ENCODE assay signal across 8 cellular contexts in genomic region chr7:138875794-138876193, GRCh38.
DNase-seq lines count a peak whose midpoint lies in the region; ATAC-seq, FAIRE-seq and TF ChIP-seq lines count a peak whose summit lies in the region.

No MANE protein-coding gene starts in this region.

- H3K36me3 Mint-ChIP-seq in activated naive CD8-positive, alpha-beta T cell treated with anti-CD3 and anti-CD28 coated beads, Interleukin-2, amount 10 ng/mL, durations not matched to agents 7 days and 5 days, result no peaks in the 10 kb centered on the region

- POLR2A ChIA-PET in activated naive CD8-positive, alpha-beta T cell treated with anti-CD3 and anti-CD28 coated beads, Interleukin-2, amount 10 ng/mL, durations not matched to agents 7 days and 5 days (lab: Charles Lee), result no interaction called here

- peaks cover 18% of the 10 kb centered on the region for H3K4me1 Mint-ChIP-seq in activated naive CD8-positive, alpha-beta T cell treated with anti-CD3 and anti-CD28 coated beads, Interleukin-2, amount 10 ng/mL, durations not matched to agents 7 days and 5 days

- H3K9ac ChIP-seq in kidney (ENCODE audit: low read length in 2 of 2), result no peak overlapping the region

- peaks cover 4 to 13% of the 10 kb centered on the region in 2 donors for H3K36me3 ChIP-seq in kidney (ENCODE audit: control insufficient read depth in 1 of 2, insufficient read depth in 2 of 2, low read length in 2 of 2)

- no peaks in the 10 kb centered on the region for H3K9me3 Mint-ChIP-seq in activated naive CD8-positive, alpha-beta T cell treated with anti-CD3 and anti-CD28 coated beads, Interleukin-2, amount 10 ng/mL, durations not matched to agents 7 days and 5 days

- DNase-seq in EH (ENCODE audit: low read depth) (peak; percentile 89), T-helper 9 cell (peak; percentile 31), NCI-H187 (lab: John Stamatoyannopoulos, UW) (no peak), Right ventricle myocardium superior (no peak), kidney (no peak)
- peak; percentile 47 for DNase-seq in activated naive CD8-positive, alpha-beta T cell treated with anti-CD3 and anti-CD28 coated beads, Interleukin-2, amount 10 ng/mL, durations not matched to agents 7 days and 5 days
- peak; percentile 31 to 50 (median 49) for DNase-seq in stimulated activated CD4-positive, alpha-beta T cell treated with anti-CD3 and anti-CD28 coated beads, Interleukin-12 subunit alpha, Interleukin-12 subunit beta, amount 100 ng/mL, for 48 hours (ENCODE audit: low read depth in 2 of 3, low spot score in 1 of 3)

- peak; percentile 99 for ATAC-seq in activated naive CD8-positive, alpha-beta T cell treated with anti-CD3 and anti-CD28 coated beads, Interleukin-2, amount 10 ng/mL, durations not matched to agents 7 days and 5 days (ENCODE audit: low read depth)
- ATAC-seq in Right ventricle myocardium superior (ENCODE audit: poor library complexity), result no peak
- ATAC-seq in GM19023 (IDR thresholded peaks at IDR 0.05; ENCODE audit: unreplicated experiment), result no peak

- H3K4me3 ChIP-seq in kidney (ENCODE audit: low read length in 2 of 2), result no peak overlapping the region

- TF ChIP-seq CTCF in kidney (IDR thresholded peaks at IDR 0.05; ENCODE audit: borderline replicate concordance, extremely low read depth, insufficient read depth), result no peak

- H3K27ac Mint-ChIP-seq in activated naive CD8-positive, alpha-beta T cell treated with anti-CD3 and anti-CD28 coated beads, Interleukin-2, amount 10 ng/mL, durations not matched to agents 7 days and 5 days, result no peak overlapping the region

- no peaks in the 10 kb centered on the region for H3K4me1 ChIP-seq in kidney (ENCODE audit: control insufficient read depth in 1 of 2, insufficient read depth in 1 of 2, low read depth in 1 of 2, low read length in 2 of 2)

- no peaks in the 10 kb centered on the region for H3K9me3 ChIP-seq in kidney (ENCODE audit: control insufficient read depth in 1 of 2, low read length in 2 of 2)

- H3K4me3 Mint-ChIP-seq in activated naive CD8-positive, alpha-beta T cell treated with anti-CD3 and anti-CD28 coated beads, Interleukin-2, amount 10 ng/mL, durations not matched to agents 7 days and 5 days, result no peak overlapping the region

- no peaks in the 10 kb centered on the region for H3K27me3 Mint-ChIP-seq in activated naive CD8-positive, alpha-beta T cell treated with anti-CD3 and anti-CD28 coated beads, Interleukin-2, amount 10 ng/mL, durations not matched to agents 7 days and 5 days

- intact Hi-C loops in Right ventricle myocardium superior (cut with DNase I), result no loop called here
- intact Hi-C loops in kidney (cut with DNase I), result no loop called here

- no peak for FAIRE-seq in kidney (lab: Jason Lieb, UNC)

- H3K27ac ChIP-seq in kidney (ENCODE audit: low read depth in 2 of 2, low read length in 2 of 2), result no peak overlapping the region

Comparison
In these comparisons a context has a peak if more than half of its experiments do, and no peak if none do; other contexts are left out.
1. DNase-seq: peak in EH (single experiment), T-helper 9 cell (single experiment), activated naive CD8-positive, alpha-beta T cell treated with anti-CD3 and anti-CD28 coated beads, Interleukin-2, amount 10 ng/mL, durations not matched to agents 7 days and 5 days (single experiment) and stimulated activated CD4-positive, alpha-beta T cell treated with anti-CD3 and anti-CD28 coated beads, Interleukin-12 subunit alpha, Interleukin-12 subunit beta, amount 100 ng/mL, for 48 hours (3 of 3); none in NCI-H187 (0 of 2), Right ventricle myocardium superior (single experiment) and kidney (single experiment).